ENCODE assay signal across 8 cellular contexts in the genomic region with DNA sequence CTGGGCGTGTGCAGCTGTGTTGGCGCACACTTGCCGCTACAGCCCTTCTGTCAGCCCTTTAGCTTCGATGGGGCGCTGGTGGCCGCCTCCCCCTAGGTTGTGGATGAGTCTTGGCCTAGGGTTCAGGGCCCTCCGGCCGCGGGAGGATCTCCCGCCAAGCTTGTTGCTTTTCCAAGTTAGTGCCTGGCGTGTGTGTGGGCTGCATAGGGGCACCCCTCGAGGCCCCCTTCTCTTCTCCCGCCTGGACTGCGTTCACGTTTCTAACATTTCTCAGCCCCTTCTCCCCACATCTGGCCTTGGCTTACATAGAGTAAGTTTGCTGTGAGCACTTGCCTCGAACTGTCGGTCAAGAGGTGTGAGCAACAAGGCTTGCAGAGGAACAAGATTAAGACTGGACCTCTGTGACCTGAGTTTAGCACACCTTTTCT. TPM values are rescaled to one million over a fixed set of nuclear protein-coding genes. Genes with fewer than 3 reads are reported as not detected.
A peak's percentile ranks its signal among the peaks of the same experiment; 100 is the strongest.
DNase-seq lines count a peak whose midpoint lies in the region; TF ChIP-seq lines count a peak whose summit lies in the region.

No MANE protein-coding gene starts in this region.

- no peaks in the 10 kb centered on the region for H3K9me3 Mint-ChIP-seq in neural crest cell

- peak overlapping the region; percentile 82 for H3K27ac Mint-ChIP-seq in neural crest cell (ENCODE audit: unreplicated experiment)

- H3K9ac ChIP-seq in BLaER1 treated with 17β-estradiol and CSF1 and Interleukin-3, amounts not matched to agents 10 nM and 100 nM = peak overlapping the region; percentile 72 to 92 (median 87)

- peaks cover 0 to 16% (median 0%) of the 10 kb centered on the region in 11 experiments; a peak in 5 of 22 replicates for H4K20me1 ChIP-seq in BLaER1 treated with 17β-estradiol and CSF1 and Interleukin-3, amounts not matched to agents 10 nM and 100 nM

- DNase-seq in MG63 = no peak
- DNase-seq in effector memory CD4-positive, alpha-beta T cell = no peak
- DNase-seq in neural crest cell (ENCODE audit: low read depth, low spot score) = no peak
- DNase-seq in iPS-NIHi7 (ENCODE audit: extremely low spot score) = no peak
- no peak for DNase-seq in SW480 (ENCODE audit: low spot score)
- DNase-seq in NCI-H774 (lab: John Stamatoyannopoulos, UW) = no peak
- DNase-seq in activated CD4-positive, alpha-beta T cell treated with anti-CD3 and anti-CD28 coated beads for 1 hour = no peak

- peaks cover 0 to 16% (median 0%) of the 10 kb centered on the region in 11 experiments; a peak in 5 of 22 replicates for H3K36me3 ChIP-seq in BLaER1 treated with 17β-estradiol and CSF1 and Interleukin-3, amounts not matched to agents 10 nM and 100 nM
- no peaks in the 10 kb centered on the region for H3K36me3 ChIP-seq in MG63
- no peaks in the 10 kb centered on the region for H3K36me3 ChIP-seq in effector memory CD4-positive, alpha-beta T cell (ENCODE audit: control insufficient read depth, insufficient read depth, low read length)

- H3K36me3 Mint-ChIP-seq in neural crest cell (ENCODE audit: low read depth) = no peaks in the 10 kb centered on the region

- peaks cover 15 to 30% (median 18%) of the 10 kb centered on the region in 10 experiments for H3K4me1 ChIP-seq in BLaER1 treated with 17β-estradiol and CSF1 and Interleukin-3, amounts not matched to agents 10 nM and 100 nM
- peaks cover 13% of the 10 kb centered on the region for H3K4me1 ChIP-seq in effector memory CD4-positive, alpha-beta T cell (ENCODE audit: control insufficient read depth, insufficient read depth, low read length, poor library complexity, severe bottlenecking)

- no peaks in the 10 kb centered on the region for H3K27me3 Mint-ChIP-seq in neural crest cell (ENCODE audit: low read depth)

- no peak for TF ChIP-seq CTCF in neural crest cell (conservative IDR thresholded peaks at IDR 0.05)

- peak overlapping the region in 10 of 11 experiments; percentile 51 to 89 (median 85); a peak in 20 of 22 replicates for H3K27ac ChIP-seq in BLaER1 treated with 17β-estradiol and CSF1 and Interleukin-3, amounts not matched to agents 10 nM and 100 nM
- H3K27ac ChIP-seq in effector memory CD4-positive, alpha-beta T cell (ENCODE audit: insufficient read depth, low read length, poor library complexity, severe bottlenecking) = peak overlapping the region; percentile 87

- H3K9me3 ChIP-seq in BLaER1 treated with 17β-estradiol and CSF1 and Interleukin-3, amounts not matched to agents 10 nM and 100 nM (replicated peaks in 1 of 11) = no peaks in the 10 kb centered on the region
- H3K9me3 ChIP-seq in MG63 = no peaks in the 10 kb centered on the region
- H3K9me3 ChIP-seq in effector memory CD4-positive, alpha-beta T cell (ENCODE audit: control insufficient read depth, low read length) = no peaks in the 10 kb centered on the region

- H3K4me1 Mint-ChIP-seq in neural crest cell = peaks cover 22% of the 10 kb centered on the region

- peak overlapping the region; percentile 87 to 98 (median 93) for H3K4me2 ChIP-seq in BLaER1 treated with 17β-estradiol and CSF1 and Interleukin-3, amounts not matched to agents 10 nM and 100 nM

- H3K4me3 Mint-ChIP-seq in neural crest cell = peak overlapping the region; percentile 94

- peak overlapping the region; percentile 66 to 91 (median 84) for H3K4me3 ChIP-seq in BLaER1 treated with 17β-estradiol and CSF1 and Interleukin-3, amounts not matched to agents 10 nM and 100 nM
- peak overlapping the region; percentile 78 for H3K4me3 ChIP-seq in MG63
- peak overlapping the region; percentile 92 for H3K4me3 ChIP-seq in effector memory CD4-positive, alpha-beta T cell (ENCODE audit: insufficient read depth, low read depth, low read length, poor library complexity, severe bottlenecking)

- H3K27me3 ChIP-seq in BLaER1 treated with 17β-estradiol and CSF1 and Interleukin-3, amounts not matched to agents 10 nM and 100 nM = no peaks in the 10 kb centered on the region
- H3K27me3 ChIP-seq in MG63 = no peaks in the 10 kb centered on the region
- H3K27me3 ChIP-seq in effector memory CD4-positive, alpha-beta T cell (replicated peaks; ENCODE audit: control insufficient read depth, insufficient read depth, low read length, poor library complexity, severe bottlenecking) = no peaks in the 10 kb centered on the region

RNA-seq across cellular contexts. Expression of gene OXCT1, which starts 0.4 kb away (rescaled TPM):
- 30.0 and 39.0 TPM in 2 replicates for total RNA-seq in MG63 (2014; rRNA removed; shearing (Covaris generic); ENCODE audit: low replicate concordance)
- total RNA-seq in neural crest cell = 30.2 and 33.0 TPM in 2 replicates

RNA-seq across cellular contexts. Expression of gene RIMOC1, which starts 33.5 kb away (rescaled TPM):
- 5.5 and 8.6 TPM in 2 replicates for total RNA-seq in MG63 (2014; rRNA removed; shearing (Covaris generic); ENCODE audit: low replicate concordance)
- total RNA-seq in neural crest cell = 47.7 and 49.0 TPM in 2 replicates

RNA-seq across cellular contexts. Expression of gene FBXO4, which starts 54.4 kb away (rescaled TPM):
- 10.5 and 13.0 TPM in 2 replicates for total RNA-seq in MG63 (2014; rRNA removed; shearing (Covaris generic); ENCODE audit: low replicate concordance)
- 9.1 and 10.1 TPM in 2 replicates for total RNA-seq in neural crest cell
